In genomic region chr17:251531-251930, GRCh38 we compare ENCODE assay signal across 18 cellular contexts.
A peak's percentile ranks its signal among the peaks of the same experiment; 100 is the strongest.
DNase-seq lines count a peak whose midpoint lies in the region; ATAC-seq and TF ChIP-seq lines count a peak whose summit lies in the region.
"Had no signal": no experiment of that assay in that cellular context is flagged by ENCODE, and none has a peak within 500 bp of the region (broad histone marks: within the 10 kb centered on the region; RNA-seq: fewer than 3 reads in every experiment).

No MANE protein-coding gene starts in this region.

- no peaks in the 10 kb centered on the region for H3K9me2 ChIP-seq in MM.1S (replicated peaks; ENCODE audit: insufficient read depth, low read length)

- no peak for ATAC-seq in left cardiac atrium
- ATAC-seq in natural killer cell: no peak
- ATAC-seq: CD8-positive, alpha-beta T cell; K562 had no signal

- no peak overlapping the region for H3K27ac Mint-ChIP-seq in natural killer cell
- H3K27ac Mint-ChIP-seq in type B pancreatic cell: no peak overlapping the region
- H3K27ac Mint-ChIP-seq: CD8-positive, alpha-beta T cell had no signal

- H3K9me3 Mint-ChIP-seq in natural killer cell (no peaks in the 10 kb centered on the region), type B pancreatic cell (no peaks in the 10 kb centered on the region)
- H3K9me3 Mint-ChIP-seq: CD8-positive, alpha-beta T cell had no signal

- H3K79me2 ChIP-seq in MM.1S (ENCODE audit: low read length): no peaks in the 10 kb centered on the region

- no peaks in the 10 kb centered on the region for H3K27me3 Mint-ChIP-seq in natural killer cell (ENCODE audit: low read depth in 2 of 2)
- H3K27me3 Mint-ChIP-seq in type B pancreatic cell: no peaks in the 10 kb centered on the region

- H3K9me3 ChIP-seq in right atrium auricular region (no peaks in the 10 kb centered on the region), MM.1S (replicated peaks; ENCODE audit: insufficient read depth, low read length) (no peaks in the 10 kb centered on the region)
- H3K9me3 ChIP-seq: BE2C had no signal

- H4K20me1 ChIP-seq in MM.1S (ENCODE audit: insufficient read depth, low read length): no peaks in the 10 kb centered on the region

- H3K36me3 Mint-ChIP-seq in natural killer cell (no peaks in the 10 kb centered on the region), type B pancreatic cell (no peaks in the 10 kb centered on the region)
- H3K36me3 Mint-ChIP-seq: CD8-positive, alpha-beta T cell had no signal

- H3F3A ChIP-seq in MM.1S (ENCODE audit: insufficient read depth, low read length): no peaks in the 10 kb centered on the region

- H3K36me3 ChIP-seq in right atrium auricular region (no peaks in the 10 kb centered on the region), MM.1S (replicated peaks; ENCODE audit: insufficient read depth, low read length) (no peaks in the 10 kb centered on the region)
- H3K36me3 ChIP-seq: BE2C had no signal

- no peak for TF ChIP-seq CTCF in right atrium auricular region (IDR thresholded peaks at IDR 0.05)
- TF ChIP-seq CTCF in dorsolateral prefrontal cortex (IDR thresholded peaks at IDR 0.05 in 54 of 56, conservative IDR thresholded peaks at IDR 0.05 in 2 of 56; ENCODE audit: low read depth in 1 of 56, partially characterized antibody in 56 of 56): no peak
- TF ChIP-seq CTCF in natural killer cell (IDR thresholded peaks at IDR 0.05): no peak
- no peak for TF ChIP-seq CTCF in type B pancreatic cell (conservative IDR thresholded peaks at IDR 0.05)
- TF ChIP-seq CTCF in MM.1S (IDR thresholded peaks at IDR 0.05; ENCODE audit: low read length): no peak

- H3K9ac ChIP-seq in MM.1S (ENCODE audit: low read length): no peak overlapping the region
- H3K9ac ChIP-seq: GM23248 had no signal

- H3K27me3 ChIP-seq in right atrium auricular region (no peaks in the 10 kb centered on the region), dorsolateral prefrontal cortex (no peaks in the 10 kb centered on the region), MM.1S (replicated peaks; ENCODE audit: insufficient read depth, low read length) (peaks cover 60% of the 10 kb centered on the region)
- H3K27me3 ChIP-seq: BE2C had no signal

- H3K4me3 Mint-ChIP-seq in natural killer cell (no peak overlapping the region), type B pancreatic cell (no peak overlapping the region)
- H3K4me3 Mint-ChIP-seq: CD8-positive, alpha-beta T cell had no signal

- H2AFZ ChIP-seq in MM.1S (ENCODE audit: low read length): no peak overlapping the region
- H2AFZ ChIP-seq: GM23248 had no signal

- DNase-seq in left cardiac atrium (peak; percentile 4), right atrium auricular region (ENCODE audit: low spot score) (no peak), dorsolateral prefrontal cortex (peak in 6 of 10 donors; percentile 1 to 33 (median 26)), natural killer cell (peak; percentile 5), type B pancreatic cell (ENCODE audit: extremely low spot score, unreplicated experiment) (peak; percentile 62), MM.1S (no peak), occipital lobe (lab: John Stamatoyannopoulos, UW) (no peak)
- DNase-seq: BE2C; CD8-positive, alpha-beta T cell; DMS79 treated with DMSO at 0.1 percent for 48 hours; GM23248; NCI-H1048; NCI-H146; NCI-H2227 treated with DMSO at 0.1 percent for 48 hours; NCI-H526 treated with DMSO at 0.1 percent for 48 hours; RPMI8226 had no signal

- H3K4me1 Mint-ChIP-seq in natural killer cell: peaks cover 0 to 5% of the 10 kb centered on the region in 2 donors
- H3K4me1 Mint-ChIP-seq in type B pancreatic cell (ENCODE audit: unreplicated experiment): no peaks in the 10 kb centered on the region

- H3K4me3 ChIP-seq in right atrium auricular region (no peak overlapping the region), dorsolateral prefrontal cortex (no peak overlapping the region), MM.1S (ENCODE audit: low read length) (no peak overlapping the region)
- H3K4me3 ChIP-seq: GM23248, K562 had no signal

- H3K4me2 ChIP-seq in MM.1S (ENCODE audit: low read depth, low read length): no peak overlapping the region

- intact Hi-C loops in left cardiac atrium (cut with DNase I): no loop called here
- intact Hi-C loops in dorsolateral prefrontal cortex (cut with DNase I): no loop called here
- intact Hi-C loops in natural killer cell (cut with micrococcal nuclease): no loop called here

- H3K4me1 ChIP-seq in right atrium auricular region (no peaks in the 10 kb centered on the region), MM.1S (ENCODE audit: low read length) (no peaks in the 10 kb centered on the region)
- H3K4me1 ChIP-seq: BE2C had no signal

- H3K27ac ChIP-seq in right atrium auricular region (no peak overlapping the region), dorsolateral prefrontal cortex (no peak overlapping the region), MM.1S (ENCODE audit: low read length) (no peak overlapping the region)
- H3K27ac ChIP-seq: GM23248, HL-60 had no signal

Comparison
In these comparisons a context has a peak if more than half of its experiments do, and no peak if none do; other contexts are left out.
1. DNase-seq: peak in left cardiac atrium (single experiment), dorsolateral prefrontal cortex (6 of 10), natural killer cell (single experiment) and type B pancreatic cell (single experiment); none in right atrium auricular region (single experiment), MM.1S (single experiment) and occipital lobe (single experiment).